19 cellular contexts compared by ENCODE assay signal in genomic region chr10:103879831-103880230, GRCh38.
"Had no signal": no experiment of that assay in that cellular context is flagged by ENCODE, and none has a peak within 500 bp of the region (broad histone marks: within the 10 kb centered on the region; RNA-seq: fewer than 3 reads in every experiment).

No MANE protein-coding gene starts in this region.

- H3K27me3 Mint-ChIP-seq: activated CD4-positive, alpha-beta T cell treated with anti-CD3 and anti-CD28 coated beads, Interleukin-2, amount 10 ng/mL, durations not matched to agents 7 days and 5 days; activated CD8-positive, alpha-beta memory T cell treated with anti-CD3 and anti-CD28 coated beads, Interleukin-2, amount 10 ng/mL, durations not matched to agents 7 days and 5 days; activated CD8-positive, alpha-beta T cell treated with anti-CD3 and anti-CD28 coated beads for 36 hours; stimulated activated memory B cell treated with anti-CD40 and anti-IgM and Interleukin-4, amounts not matched to agents 10 μg/mL and 1 μg/mL and 100 μg/mL, for 72 hours had no signal

- H3K27ac Mint-ChIP-seq: activated CD4-positive, alpha-beta T cell treated with anti-CD3 and anti-CD28 coated beads, Interleukin-2, amount 10 ng/mL, durations not matched to agents 7 days and 5 days; activated CD8-positive, alpha-beta T cell treated with anti-CD3 and anti-CD28 coated beads for 36 hours; stimulated activated memory B cell treated with anti-CD40 and anti-IgM and Interleukin-4, amounts not matched to agents 10 μg/mL and 1 μg/mL and 100 μg/mL, for 72 hours had no signal

- H3K4me3 Mint-ChIP-seq: activated CD4-positive, alpha-beta T cell treated with anti-CD3 and anti-CD28 coated beads, Interleukin-2, amount 10 ng/mL, durations not matched to agents 7 days and 5 days; activated CD8-positive, alpha-beta memory T cell treated with anti-CD3 and anti-CD28 coated beads, Interleukin-2, amount 10 ng/mL, durations not matched to agents 7 days and 5 days; activated CD8-positive, alpha-beta T cell treated with anti-CD3 and anti-CD28 coated beads for 36 hours; nephron progenitor cell; stimulated activated memory B cell treated with anti-CD40 and anti-IgM and Interleukin-4, amounts not matched to agents 10 μg/mL and 1 μg/mL and 100 μg/mL, for 72 hours had no signal

- H3K4me3 ChIP-seq: right lobe of liver, thoracic aorta, upper lobe of left lung had no signal

- ATAC-seq: activated CD8-positive, alpha-beta memory T cell treated with anti-CD3 and anti-CD28 coated beads, Interleukin-2, amount 10 ng/mL, durations not matched to agents 7 days and 5 days; activated CD8-positive, alpha-beta T cell treated with anti-CD3 and anti-CD28 coated beads for 36 hours; activated naive CD4-positive, alpha-beta T cell treated with anti-CD3 and anti-CD28 coated beads, Interleukin-2, amount 50 U/mL, for 72 hours; stimulated activated memory B cell treated with anti-CD40 and anti-IgM and Interleukin-4, amounts not matched to agents 10 μg/mL and 1 μg/mL and 100 μg/mL, for 72 hours had no signal

- DNase-seq: activated CD4-positive, alpha-beta T cell treated with anti-CD3 and anti-CD28 coated beads, Interleukin-2, amount 10 ng/mL, durations not matched to agents 7 days and 5 days; activated CD8-positive, alpha-beta memory T cell treated with anti-CD3 and anti-CD28 coated beads, Interleukin-2, amount 10 ng/mL, durations not matched to agents 7 days and 5 days; activated CD8-positive, alpha-beta T cell treated with anti-CD3 and anti-CD28 coated beads for 36 hours; activated gamma-delta T cell; activated T-cell treated with anti-CD3 and anti-CD28 coated beads for 4 hours; cortex of kidney; head of caudate nucleus; hypothalamus; mesenchymal stem cell; nephron progenitor cell; occipital lobe; right lobe of liver; SK-N-SH; small intestine; stimulated activated CD4-positive, alpha-beta T cell treated with anti-CD3 and anti-CD28 coated beads, Interleukin-2, amount 100 ng/mL, for 24 hours had no signal

- H3K9me3 ChIP-seq: right lobe of liver, SK-N-SH, thoracic aorta, upper lobe of left lung had no signal

- H3K27ac ChIP-seq: right lobe of liver, thoracic aorta, upper lobe of left lung had no signal

- H3K4me1 Mint-ChIP-seq: stimulated activated memory B cell treated with anti-CD40 and anti-IgM and Interleukin-4, amounts not matched to agents 10 μg/mL and 1 μg/mL and 100 μg/mL, for 72 hours had no signal

- H3K9me3 Mint-ChIP-seq: activated CD4-positive, alpha-beta T cell treated with anti-CD3 and anti-CD28 coated beads, Interleukin-2, amount 10 ng/mL, durations not matched to agents 7 days and 5 days; activated CD8-positive, alpha-beta T cell treated with anti-CD3 and anti-CD28 coated beads for 36 hours; activated naive CD4-positive, alpha-beta T cell treated with anti-CD3 and anti-CD28 coated beads, Interleukin-2, amount 50 U/mL, for 72 hours; nephron progenitor cell; stimulated activated memory B cell treated with anti-CD40 and anti-IgM and Interleukin-4, amounts not matched to agents 10 μg/mL and 1 μg/mL and 100 μg/mL, for 72 hours had no signal

- H3K27me3 ChIP-seq: right lobe of liver, upper lobe of left lung had no signal

- H3K4me1 ChIP-seq: right lobe of liver had no signal
